In genomic region chrX:13938053-13938765, GRCh38 we compare ENCODE assay signal across 8 cellular contexts.
A peak's percentile ranks its signal among the peaks of the same experiment; 100 is the strongest.
DNase-seq lines count a peak whose midpoint lies in the region; ATAC-seq and TF ChIP-seq lines count a peak whose summit lies in the region.

No MANE protein-coding gene starts in this region.

- no peaks in the 10 kb centered on the region for H3K79me2 ChIP-seq in MM.1S (ENCODE audit: low read length)

- H3K9me2 ChIP-seq in MM.1S (replicated peaks; ENCODE audit: insufficient read depth, low read length) = no peaks in the 10 kb centered on the region

- no peaks in the 10 kb centered on the region for H3K9me3 ChIP-seq in MM.1S (replicated peaks; ENCODE audit: insufficient read depth, low read length)

- no peak for TF ChIP-seq CTCF in MM.1S (IDR thresholded peaks at IDR 0.05; ENCODE audit: low read length)

- H3K27me3 ChIP-seq in MM.1S (replicated peaks; ENCODE audit: insufficient read depth, low read length) = no peaks in the 10 kb centered on the region

- no peaks in the 10 kb centered on the region for H3K36me3 ChIP-seq in MM.1S (replicated peaks; ENCODE audit: insufficient read depth, low read length)

- H3K4me2 ChIP-seq in MM.1S (ENCODE audit: low read depth, low read length) = peak overlapping the region; percentile 59; the same call in 1 of the 2 replicates

- ATAC-seq in HG02870 (IDR thresholded peaks at IDR 0.05; ENCODE audit: unreplicated experiment) (no peak), GM18873 (IDR thresholded peaks at IDR 0.05; ENCODE audit: low FRiP score, unreplicated experiment) (no peak), GM18517 (IDR thresholded peaks at IDR 0.05; ENCODE audit: unreplicated experiment) (no peak)

- no peaks in the 10 kb centered on the region for H3F3A ChIP-seq in MM.1S (ENCODE audit: insufficient read depth, low read length)

- DNase-seq in COLO668 (lab: John Stamatoyannopoulos, UW; ENCODE audit: unreplicated experiment) (peak; percentile 71), MM.1S (peak; percentile 14), amygdala (lab: John Stamatoyannopoulos, UW) (peak in 38 of 56 donors; percentile 0 to 71 (median 18)), hypothalamus (lab: John Stamatoyannopoulos, UW) (peak in 42 of 51 donors; percentile 0 to 59 (median 14)), skeletal muscle cell (ENCODE audit: low read depth) (no peak)

- no peaks in the 10 kb centered on the region for H4K20me1 ChIP-seq in MM.1S (ENCODE audit: insufficient read depth, low read length)

- H3K9ac ChIP-seq in MM.1S (ENCODE audit: low read length) = no peak overlapping the region

- peak overlapping the region; percentile 49 for H3K4me3 ChIP-seq in MM.1S (ENCODE audit: low read length)
- peak overlapping the region; percentile 59 for H3K4me3 ChIP-seq in skeletal muscle cell (ENCODE audit: low read depth, low read length)

- H3K4me1 ChIP-seq in MM.1S (ENCODE audit: low read length) = no peaks in the 10 kb centered on the region

- H3K27ac ChIP-seq in MM.1S (ENCODE audit: low read length) = no peak overlapping the region

- peak overlapping the region; percentile 67; the same call in 1 of the 2 replicates for H2AFZ ChIP-seq in MM.1S (ENCODE audit: low read length)
